In genomic region chr18:23448291-23448690, GRCh38 we compare ENCODE assay signal across 2 cellular contexts.
TF ChIP-seq lines count a peak whose summit lies in the region.

No MANE protein-coding gene starts in this region.

TF ChIP-seq in HepG2, 621 proteins besides CTCF, POLR2A, EP300 and RAD21:
- no peak for TF ChIP-seq JARID2 (CRISPR knock-in tag; IDR thresholded peaks at IDR 0.05; ENCODE audit: insufficient replicate concordance)
- TF ChIP-seq ZNF264 (CRISPR knock-in tag; IDR thresholded peaks at IDR 0.05) = peak; percentile 93

TF ChIP-seq in HEK293, 187 proteins besides CTCF, POLR2A, EP300 and RAD21 (continued from another document):
- TF ChIP-seq ZNF18 (tag by site-specific recombination; IDR thresholded peaks at IDR 0.05) (no peak), ZNF837 (tag by site-specific recombination; IDR thresholded peaks at IDR 0.05) (no peak)
TF ChIP-seq in HEK293: peak in this region for 1.
